In the genomic region with DNA sequence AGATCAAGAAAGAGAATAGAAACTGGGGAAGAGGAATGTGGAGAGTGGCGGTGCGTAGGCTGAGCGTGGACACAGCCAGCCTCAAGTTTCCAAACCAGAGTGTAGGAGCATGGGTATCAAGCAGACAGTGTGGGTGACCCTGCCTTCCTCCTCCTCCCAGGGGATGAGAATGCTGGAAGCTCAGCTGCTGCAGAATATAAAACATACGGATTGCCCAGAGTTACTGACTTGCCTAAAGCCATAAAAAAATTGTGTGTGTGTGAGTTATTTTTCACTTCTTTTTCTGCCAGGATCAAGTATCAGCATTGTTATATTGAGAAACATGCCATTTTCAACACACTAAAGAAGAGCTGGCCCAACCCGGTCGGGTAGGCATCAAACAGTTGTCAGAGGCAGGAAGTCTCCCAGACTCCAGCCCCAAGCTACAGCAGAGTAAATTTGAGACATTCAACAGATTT, we compare ENCODE assay signal across 12 cellular contexts.
DNase-seq lines count a peak whose midpoint lies in the region; ATAC-seq and TF ChIP-seq lines count a peak whose summit lies in the region.
"Had no signal": no experiment of that assay in that cellular context is flagged by ENCODE, and none has a peak within 500 bp of the region (broad histone marks: within the 10 kb centered on the region; RNA-seq: fewer than 3 reads in every experiment).

No MANE protein-coding gene starts in this region.

- POLR2A ChIA-PET in activated naive CD8-positive, alpha-beta T cell treated with anti-CD3 and anti-CD28 coated beads, Interleukin-2, amount 10 ng/mL, durations not matched to agents 7 days and 5 days (lab: Charles Lee) = no interaction called here

- peak; percentile 56 for ATAC-seq in activated naive CD8-positive, alpha-beta T cell treated with anti-CD3 and anti-CD28 coated beads, Interleukin-2, amount 10 ng/mL, durations not matched to agents 7 days and 5 days (ENCODE audit: low read depth)
- no peak for ATAC-seq in activated naive CD8-positive, alpha-beta T cell treated with anti-CD3 and anti-CD28 coated beads, Interleukin-2, amount 50 U/mL, for 24 hours
- ATAC-seq in mucosa of descending colon = peak; percentile 28
- peak; percentile 77 for ATAC-seq in aorta (ENCODE audit: low FRiP score)
- ATAC-seq in GM21360 (IDR thresholded peaks at IDR 0.05; ENCODE audit: unreplicated experiment) = no peak
- ATAC-seq in HG02970 (IDR thresholded peaks at IDR 0.05; ENCODE audit: low FRiP score, unreplicated experiment) = no peak
- ATAC-seq: activated CD4-positive, CD25-positive, alpha-beta regulatory T cell treated with anti-CD3 and anti-CD28 coated beads, Interleukin-2, amount 50 U/mL, for 24 hours; K562 had no signal

- H3K27me3 ChIP-seq in aorta (ENCODE audit: control insufficient read depth in 1 of 2, insufficient read depth in 2 of 2, low read length in 1 of 2) = no peaks in the 10 kb centered on the region
- H3K27me3 ChIP-seq: suprapubic skin had no signal

- H3K4me1 ChIP-seq in mucosa of descending colon (ENCODE audit: low read depth) (no peaks in the 10 kb centered on the region), aorta (ENCODE audit: control insufficient read depth in 1 of 2, insufficient read depth in 2 of 2, low read length in 2 of 2) (no peaks in the 10 kb centered on the region)

- peak overlapping the region; percentile 10 for H3K27ac Mint-ChIP-seq in activated naive CD8-positive, alpha-beta T cell treated with anti-CD3 and anti-CD28 coated beads, Interleukin-2, amount 10 ng/mL, durations not matched to agents 7 days and 5 days
- H3K27ac Mint-ChIP-seq in activated naive CD8-positive, alpha-beta T cell treated with anti-CD3 and anti-CD28 coated beads, Interleukin-2, amount 50 U/mL, for 24 hours = no peak overlapping the region
- H3K27ac Mint-ChIP-seq: B cell had no signal

- H3K9me3 Mint-ChIP-seq in activated naive CD8-positive, alpha-beta T cell treated with anti-CD3 and anti-CD28 coated beads, Interleukin-2, amount 10 ng/mL, durations not matched to agents 7 days and 5 days = peaks cover 4% of the 10 kb centered on the region
- peaks cover 3% of the 10 kb centered on the region for H3K9me3 Mint-ChIP-seq in activated naive CD8-positive, alpha-beta T cell treated with anti-CD3 and anti-CD28 coated beads, Interleukin-2, amount 50 U/mL, for 24 hours

- intact Hi-C loops in mucosa of descending colon (cut with DNase I, micrococcal nuclease) = no loop called here
- intact Hi-C loops in aorta (cut with DNase I) = no loop called here

- 16% methylated on average over 6 of the region's 6 CpGs for WGBS in aorta, 2 donors

- H3K36me3 ChIP-seq in mucosa of descending colon (ENCODE audit: low read depth) (no peaks in the 10 kb centered on the region), aorta (ENCODE audit: control insufficient read depth in 1 of 2, insufficient read depth in 2 of 2, low read length in 1 of 2) (no peaks in the 10 kb centered on the region)
- H3K36me3 ChIP-seq: suprapubic skin had no signal

- peaks cover 10% of the 10 kb centered on the region for H3K4me1 Mint-ChIP-seq in activated naive CD8-positive, alpha-beta T cell treated with anti-CD3 and anti-CD28 coated beads, Interleukin-2, amount 10 ng/mL, durations not matched to agents 7 days and 5 days
- H3K4me1 Mint-ChIP-seq in activated naive CD8-positive, alpha-beta T cell treated with anti-CD3 and anti-CD28 coated beads, Interleukin-2, amount 50 U/mL, for 24 hours = no peaks in the 10 kb centered on the region
- H3K4me1 Mint-ChIP-seq: B cell had no signal

- no peak for DNase-seq in activated naive CD8-positive, alpha-beta T cell treated with anti-CD3 and anti-CD28 coated beads, Interleukin-2, amount 10 ng/mL, durations not matched to agents 7 days and 5 days
- no peak for DNase-seq in activated naive CD8-positive, alpha-beta T cell treated with anti-CD3 and anti-CD28 coated beads, Interleukin-2, amount 50 U/mL, for 24 hours
- DNase-seq in epithelial cell of esophagus (ENCODE audit: low read depth) (peak; percentile 64), mucosa of descending colon (peak in 1 of 3 donors; percentile 55), aorta (peak; percentile 67 to 76), 8988T (no peak)

- no peak overlapping the region for H3K4me3 Mint-ChIP-seq in activated naive CD8-positive, alpha-beta T cell treated with anti-CD3 and anti-CD28 coated beads, Interleukin-2, amount 10 ng/mL, durations not matched to agents 7 days and 5 days
- H3K4me3 Mint-ChIP-seq in activated naive CD8-positive, alpha-beta T cell treated with anti-CD3 and anti-CD28 coated beads, Interleukin-2, amount 50 U/mL, for 24 hours = no peak overlapping the region
- H3K4me3 Mint-ChIP-seq: B cell had no signal

- no peak for TF ChIP-seq CTCF in epithelial cell of esophagus (IDR thresholded peaks at IDR 0.05; ENCODE audit: insufficient read depth, low read depth, low read length, missing control alignments)
- no peak for TF ChIP-seq CTCF in mucosa of descending colon (IDR thresholded peaks at IDR 0.05)

- H3K4me3 ChIP-seq in epithelial cell of esophagus (ENCODE audit: low read length) (no peak overlapping the region), mucosa of descending colon (no peak overlapping the region), aorta (ENCODE audit: low read length in 2 of 2) (no peak overlapping the region)
- H3K4me3 ChIP-seq: K562, suprapubic skin had no signal

- H3K27me3 Mint-ChIP-seq in activated naive CD8-positive, alpha-beta T cell treated with anti-CD3 and anti-CD28 coated beads, Interleukin-2, amount 10 ng/mL, durations not matched to agents 7 days and 5 days = peaks cover 5% of the 10 kb centered on the region
- no peaks in the 10 kb centered on the region for H3K27me3 Mint-ChIP-seq in activated naive CD8-positive, alpha-beta T cell treated with anti-CD3 and anti-CD28 coated beads, Interleukin-2, amount 50 U/mL, for 24 hours

- H3K9me3 ChIP-seq in mucosa of descending colon (no peaks in the 10 kb centered on the region), aorta (ENCODE audit: control insufficient read depth, low read length) (no peaks in the 10 kb centered on the region)
- H3K9me3 ChIP-seq: suprapubic skin had no signal

- H3K36me3 Mint-ChIP-seq in activated naive CD8-positive, alpha-beta T cell treated with anti-CD3 and anti-CD28 coated beads, Interleukin-2, amount 10 ng/mL, durations not matched to agents 7 days and 5 days = peaks cover 6% of the 10 kb centered on the region
- no peaks in the 10 kb centered on the region for H3K36me3 Mint-ChIP-seq in activated naive CD8-positive, alpha-beta T cell treated with anti-CD3 and anti-CD28 coated beads, Interleukin-2, amount 50 U/mL, for 24 hours (ENCODE audit: low read depth)

- no peak overlapping the region for H3K27ac ChIP-seq in aorta (ENCODE audit: low read depth in 1 of 2, low read length in 2 of 2)
- H3K27ac ChIP-seq: suprapubic skin had no signal

Comparison
In these comparisons a context has a peak if more than half of its experiments do, and no peak if none do; other contexts are left out.
1. ATAC-seq: peak in activated naive CD8-positive, alpha-beta T cell treated with anti-CD3 and anti-CD28 coated beads, Interleukin-2, amount 10 ng/mL, durations not matched to agents 7 days and 5 days (single experiment), mucosa of descending colon (single experiment) and aorta (single experiment); none in activated naive CD8-positive, alpha-beta T cell treated with anti-CD3 and anti-CD28 coated beads, Interleukin-2, amount 50 U/mL, for 24 hours (single experiment), GM21360 (single experiment) and HG02970 (single experiment).
2. DNase-seq: peak in epithelial cell of esophagus (single experiment) and aorta (2 of 2); none in activated naive CD8-positive, alpha-beta T cell treated with anti-CD3 and anti-CD28 coated beads, Interleukin-2, amount 10 ng/mL, durations not matched to agents 7 days and 5 days (single experiment), activated naive CD8-positive, alpha-beta T cell treated with anti-CD3 and anti-CD28 coated beads, Interleukin-2, amount 50 U/mL, for 24 hours (single experiment) and 8988T (single experiment).